ENCODE assay signal across 32 cellular contexts in the genomic region with DNA sequence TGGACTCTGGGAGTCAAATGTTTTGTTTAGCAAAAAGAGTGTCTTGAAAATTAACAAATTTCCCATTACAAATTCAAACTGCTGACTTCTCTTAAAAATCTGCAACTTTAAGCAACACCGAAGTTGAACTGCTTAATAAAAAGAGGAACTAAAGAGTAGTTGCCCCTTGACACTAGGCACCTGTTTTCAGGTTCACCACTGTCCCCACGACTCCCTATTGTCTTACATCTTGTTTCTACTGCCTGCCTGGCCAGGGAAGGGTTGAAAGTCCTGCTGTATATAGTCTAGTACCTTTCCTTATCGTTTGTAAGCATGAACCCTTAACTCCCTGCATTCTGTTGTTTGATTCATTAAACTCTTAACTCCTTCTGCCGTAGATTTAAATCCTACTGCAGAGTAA.
"Had no signal": no experiment of that assay in that cellular context is flagged by ENCODE, and none has a peak within 500 bp of the region (broad histone marks: within the 10 kb centered on the region; RNA-seq: fewer than 3 reads in every experiment).

No MANE protein-coding gene starts in this region.

- H3K27me3 Mint-ChIP-seq: activated naive CD4-positive, alpha-beta T cell treated with anti-CD3 and anti-CD28 coated beads, Interleukin-2, amount 10 ng/mL, durations not matched to agents 7 days and 5 days; activated naive CD8-positive, alpha-beta T cell treated with anti-CD3 and anti-CD28 coated beads, Interleukin-2, amount 10 ng/mL, durations not matched to agents 7 days and 5 days; progenitor cell of endocrine pancreas; stimulated activated naive CD8-positive, alpha-beta T cell treated with anti-CD3 and anti-CD28 coated beads, Interleukin-15, amount 100 ng/mL, for 72 hours; type B pancreatic cell had no signal

- H3K36me3 ChIP-seq: ascending aorta, gastrocnemius medialis, neutrophil, ovary, right lobe of liver, uterus, WERI-Rb-1 had no signal

- H3K27ac ChIP-seq: ascending aorta, coronary artery, dorsolateral prefrontal cortex, gastrocnemius medialis, neutrophil, ovary, right lobe of liver, uterus, WERI-Rb-1 had no signal

- H3K4me3 Mint-ChIP-seq: activated naive CD4-positive, alpha-beta T cell treated with anti-CD3 and anti-CD28 coated beads, Interleukin-2, amount 10 ng/mL, durations not matched to agents 7 days and 5 days; activated naive CD8-positive, alpha-beta T cell treated with anti-CD3 and anti-CD28 coated beads, Interleukin-2, amount 10 ng/mL, durations not matched to agents 7 days and 5 days; brain; nephron progenitor cell; stimulated activated effector memory CD8-positive, alpha-beta T cell treated with anti-CD3 and anti-CD28 coated beads, Interleukin-12 subunit alpha, Interleukin-12 subunit beta, amount 100 ng/mL, for 72 hours; stimulated activated naive CD8-positive, alpha-beta T cell treated with anti-CD3 and anti-CD28 coated beads, Interleukin-15, amount 100 ng/mL, for 72 hours; type B pancreatic cell had no signal

- H3K27me3 ChIP-seq: ascending aorta, dorsolateral prefrontal cortex, gastrocnemius medialis, neutrophil, ovary, right lobe of liver, uterus had no signal

- H3K9me3 Mint-ChIP-seq: activated naive CD4-positive, alpha-beta T cell treated with anti-CD3 and anti-CD28 coated beads, Interleukin-2, amount 10 ng/mL, durations not matched to agents 7 days and 5 days; activated naive CD8-positive, alpha-beta T cell treated with anti-CD3 and anti-CD28 coated beads, Interleukin-2, amount 10 ng/mL, durations not matched to agents 7 days and 5 days; brain; nephron progenitor cell; stimulated activated effector memory CD8-positive, alpha-beta T cell treated with anti-CD3 and anti-CD28 coated beads, Interleukin-12 subunit alpha, Interleukin-12 subunit beta, amount 100 ng/mL, for 72 hours; stimulated activated naive CD8-positive, alpha-beta T cell treated with anti-CD3 and anti-CD28 coated beads, Interleukin-15, amount 100 ng/mL, for 72 hours; type B pancreatic cell had no signal

- DNase-seq: activated CD4-positive, alpha-beta T cell treated with anti-CD3 and anti-CD28 coated beads for 48 hours; activated CD4-positive, alpha-beta T cell treated with anti-CD3 and anti-CD28 coated beads, Interleukin-2, amount 50 U/mL, for 48 hours; activated CD8-positive, alpha-beta memory T cell treated with anti-CD3 and anti-CD28 coated beads, Interleukin-2, amount 50 U/mL, for 4 hours; activated gamma-delta T cell; activated naive CD4-positive, alpha-beta T cell treated with anti-CD3 and anti-CD28 coated beads, Interleukin-2, amount 10 ng/mL, durations not matched to agents 7 days and 5 days; activated naive CD8-positive, alpha-beta T cell treated with anti-CD3 and anti-CD28 coated beads, Interleukin-2, amount 10 ng/mL, durations not matched to agents 7 days and 5 days; activated T-cell treated with anti-CD3 and anti-CD28 coated beads, Interleukin-2, amount 50 U/mL, for 1 hour; dorsolateral prefrontal cortex; effector memory CD4-positive, alpha-beta T cell; gastrocnemius medialis; head of caudate nucleus; hippocampal formation; left cardiac atrium; left ventricle myocardium superior; nephron progenitor cell; ovary; right lobe of liver; stimulated activated CD4-positive, alpha-beta T cell treated with anti-CD3 and anti-CD28 coated beads, Interleukin-12 subunit alpha, Interleukin-12 subunit beta, amount 100 ng/mL, for 4 hours; stimulated activated CD4-positive, alpha-beta T cell treated with anti-CD3 and anti-CD28 coated beads, Interleukin-4, amount 100 ng/mL, for 24 hours; stimulated activated naive CD8-positive, alpha-beta T cell treated with anti-CD3 and anti-CD28 coated beads, Interleukin-15, amount 100 ng/mL, for 72 hours; substantia nigra; uterus; WERI-Rb-1 had no signal

- H3K27ac Mint-ChIP-seq: activated naive CD4-positive, alpha-beta T cell treated with anti-CD3 and anti-CD28 coated beads, Interleukin-2, amount 10 ng/mL, durations not matched to agents 7 days and 5 days; activated naive CD8-positive, alpha-beta T cell treated with anti-CD3 and anti-CD28 coated beads, Interleukin-2, amount 10 ng/mL, durations not matched to agents 7 days and 5 days; brain; nephron progenitor cell; progenitor cell of endocrine pancreas; stimulated activated effector memory CD8-positive, alpha-beta T cell treated with anti-CD3 and anti-CD28 coated beads, Interleukin-12 subunit alpha, Interleukin-12 subunit beta, amount 100 ng/mL, for 72 hours; stimulated activated naive CD8-positive, alpha-beta T cell treated with anti-CD3 and anti-CD28 coated beads, Interleukin-15, amount 100 ng/mL, for 72 hours; type B pancreatic cell had no signal

- H3K36me3 Mint-ChIP-seq: activated naive CD4-positive, alpha-beta T cell treated with anti-CD3 and anti-CD28 coated beads, Interleukin-2, amount 10 ng/mL, durations not matched to agents 7 days and 5 days; activated naive CD8-positive, alpha-beta T cell treated with anti-CD3 and anti-CD28 coated beads, Interleukin-2, amount 10 ng/mL, durations not matched to agents 7 days and 5 days; brain; stimulated activated effector memory CD8-positive, alpha-beta T cell treated with anti-CD3 and anti-CD28 coated beads, Interleukin-12 subunit alpha, Interleukin-12 subunit beta, amount 100 ng/mL, for 72 hours; type B pancreatic cell had no signal

- H3K4me1 ChIP-seq: gastrocnemius medialis, uterus had no signal

- H3K4me1 Mint-ChIP-seq: activated naive CD4-positive, alpha-beta T cell treated with anti-CD3 and anti-CD28 coated beads, Interleukin-2, amount 10 ng/mL, durations not matched to agents 7 days and 5 days; activated naive CD8-positive, alpha-beta T cell treated with anti-CD3 and anti-CD28 coated beads, Interleukin-2, amount 10 ng/mL, durations not matched to agents 7 days and 5 days; stimulated activated effector memory CD8-positive, alpha-beta T cell treated with anti-CD3 and anti-CD28 coated beads, Interleukin-12 subunit alpha, Interleukin-12 subunit beta, amount 100 ng/mL, for 72 hours; stimulated activated naive CD8-positive, alpha-beta T cell treated with anti-CD3 and anti-CD28 coated beads, Interleukin-15, amount 100 ng/mL, for 72 hours had no signal

- H3K9me3 ChIP-seq: ascending aorta, gastrocnemius medialis, neutrophil, ovary, right lobe of liver, uterus had no signal

- FAIRE-seq: keratinocyte had no signal

- H3K4me3 ChIP-seq: ascending aorta, coronary artery, dorsolateral prefrontal cortex, gastrocnemius medialis, ovary, right lobe of liver, uterus had no signal

- ATAC-seq: activated CD4-positive, CD25-positive, alpha-beta regulatory T cell treated with anti-CD3 and anti-CD28 coated beads, Interleukin-2, amount 50 U/mL, for 24 hours; gastrocnemius medialis; left cardiac atrium; left ventricle myocardium superior; right lobe of liver; stimulated activated effector memory CD8-positive, alpha-beta T cell treated with anti-CD3 and anti-CD28 coated beads, Interleukin-12 subunit alpha, Interleukin-12 subunit beta, amount 100 ng/mL, for 72 hours; stimulated activated naive CD8-positive, alpha-beta T cell treated with anti-CD3 and anti-CD28 coated beads, Interleukin-15, amount 100 ng/mL, for 72 hours had no signal
